1 cellular context compared by ENCODE assay signal in the genomic region with DNA sequence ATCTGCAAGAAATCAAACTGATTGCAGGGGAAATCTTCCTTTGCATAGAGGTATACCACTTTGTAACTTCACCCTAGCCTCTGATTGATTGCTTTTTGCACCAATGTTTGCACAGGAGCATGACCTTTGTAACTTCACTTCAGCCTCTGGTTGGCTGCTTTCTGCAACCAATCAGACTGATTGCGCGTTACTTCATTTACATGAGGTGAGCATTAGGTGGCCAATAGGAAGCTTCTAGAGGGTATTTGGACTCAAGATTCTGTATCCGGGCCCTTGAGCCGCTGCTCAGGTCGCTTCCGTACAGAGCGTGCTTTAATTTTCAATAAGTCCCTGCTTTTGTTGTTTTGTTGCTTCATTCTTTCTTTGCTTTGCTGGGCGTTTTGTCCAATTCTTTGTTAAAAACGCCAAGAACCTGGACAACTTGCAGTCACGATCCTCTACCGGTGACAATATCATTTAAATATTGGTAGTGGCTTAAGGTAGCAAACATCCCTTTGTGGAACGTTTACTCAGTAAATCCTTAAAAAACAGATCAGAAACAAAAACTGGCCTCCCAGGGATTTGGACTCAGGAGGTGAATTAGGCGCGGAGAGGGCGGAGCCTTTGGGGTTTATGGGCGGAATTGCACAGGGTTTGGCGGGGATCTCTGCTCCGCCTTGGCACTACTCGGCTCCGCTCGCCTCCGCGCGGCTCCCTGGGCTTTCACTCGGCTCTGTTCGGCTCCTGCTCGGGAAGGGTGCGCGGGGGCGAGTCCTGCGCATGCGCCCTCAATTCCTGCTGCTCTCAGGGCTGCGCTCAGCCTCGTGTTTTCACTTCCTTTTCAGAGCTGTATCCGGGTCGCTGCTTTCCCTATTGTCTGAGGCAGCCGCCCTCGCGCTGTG.
TF ChIP-seq lines count a peak whose summit lies in the region.

A gene with protein sequence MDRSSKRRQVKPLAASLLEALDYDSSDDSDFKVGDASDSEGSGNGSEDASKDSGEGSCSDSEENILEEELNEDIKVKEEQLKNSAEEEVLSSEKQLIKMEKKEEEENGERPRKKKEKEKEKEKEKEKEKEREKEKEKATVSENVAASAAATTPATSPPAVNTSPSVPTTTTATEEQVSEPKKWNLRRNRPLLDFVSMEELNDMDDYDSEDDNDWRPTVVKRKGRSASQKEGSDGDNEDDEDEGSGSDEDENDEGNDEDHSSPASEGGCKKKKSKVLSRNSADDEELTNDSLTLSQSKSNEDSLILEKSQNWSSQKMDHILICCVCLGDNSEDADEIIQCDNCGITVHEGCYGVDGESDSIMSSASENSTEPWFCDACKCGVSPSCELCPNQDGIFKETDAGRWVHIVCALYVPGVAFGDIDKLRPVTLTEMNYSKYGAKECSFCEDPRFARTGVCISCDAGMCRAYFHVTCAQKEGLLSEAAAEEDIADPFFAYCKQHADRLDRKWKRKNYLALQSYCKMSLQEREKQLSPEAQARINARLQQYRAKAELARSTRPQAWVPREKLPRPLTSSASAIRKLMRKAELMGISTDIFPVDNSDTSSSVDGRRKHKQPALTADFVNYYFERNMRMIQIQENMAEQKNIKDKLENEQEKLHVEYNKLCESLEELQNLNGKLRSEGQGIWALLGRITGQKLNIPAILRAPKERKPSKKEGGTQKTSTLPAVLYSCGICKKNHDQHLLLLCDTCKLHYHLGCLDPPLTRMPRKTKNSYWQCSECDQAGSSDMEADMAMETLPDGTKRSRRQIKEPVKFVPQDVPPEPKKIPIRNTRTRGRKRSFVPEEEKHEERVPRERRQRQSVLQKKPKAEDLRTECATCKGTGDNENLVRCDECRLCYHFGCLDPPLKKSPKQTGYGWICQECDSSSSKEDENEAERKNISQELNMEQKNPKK (plus strand): TSS at position 812 of the 881 bp plus-strand sequence. CDS start 452 bp downstream, outside the sequence.

TF ChIP-seq in liver, 16 proteins besides CTCF, POLR2A, EP300 and RAD21 (continued from another document):
- TF ChIP-seq, protein P1, sequence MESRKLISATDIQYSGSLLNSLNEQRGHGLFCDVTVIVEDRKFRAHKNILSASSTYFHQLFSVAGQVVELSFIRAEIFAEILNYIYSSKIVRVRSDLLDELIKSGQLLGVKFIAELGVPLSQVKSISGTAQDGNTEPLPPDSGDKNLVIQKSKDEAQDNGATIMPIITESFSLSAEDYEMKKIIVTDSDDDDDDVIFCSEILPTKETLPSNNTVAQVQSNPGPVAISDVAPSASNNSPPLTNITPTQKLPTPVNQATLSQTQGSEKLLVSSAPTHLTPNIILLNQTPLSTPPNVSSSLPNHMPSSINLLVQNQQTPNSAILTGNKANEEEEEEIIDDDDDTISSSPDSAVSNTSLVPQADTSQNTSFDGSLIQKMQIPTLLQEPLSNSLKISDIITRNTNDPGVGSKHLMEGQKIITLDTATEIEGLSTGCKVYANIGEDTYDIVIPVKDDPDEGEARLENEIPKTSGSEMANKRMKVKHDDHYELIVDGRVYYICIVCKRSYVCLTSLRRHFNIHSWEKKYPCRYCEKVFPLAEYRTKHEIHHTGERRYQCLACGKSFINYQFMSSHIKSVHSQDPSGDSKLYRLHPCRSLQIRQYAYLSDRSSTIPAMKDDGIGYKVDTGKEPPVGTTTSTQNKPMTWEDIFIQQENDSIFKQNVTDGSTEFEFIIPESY (IDR thresholded peaks at IDR 0.05) = no peak
- TF ChIP-seq, protein P2, sequence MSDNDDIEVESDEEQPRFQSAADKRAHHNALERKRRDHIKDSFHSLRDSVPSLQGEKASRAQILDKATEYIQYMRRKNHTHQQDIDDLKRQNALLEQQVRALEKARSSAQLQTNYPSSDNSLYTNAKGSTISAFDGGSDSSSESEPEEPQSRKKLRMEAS (IDR thresholded peaks at IDR 0.05) = peak; percentile 95
- TF ChIP-seq JUND (IDR thresholded peaks at IDR 0.05) (peak in 1 of 2 donors; percentile 6), HNF4A (conservative IDR thresholded peaks at IDR 0.05) (peak; percentile 75 to 77), SP1 (IDR thresholded peaks at IDR 0.05) (peak; percentile 91)
